1 cellular context compared by ENCODE assay signal in genomic region chr1:62294211-62294610, GRCh38.
TF ChIP-seq lines count a peak whose summit lies in the region.

No MANE protein-coding gene starts in this region.

TF ChIP-seq in K562, 482 proteins besides CTCF, POLR2A, EP300 and RAD21:
- TF ChIP-seq NR2C2 (CRISPR knock-in tag; IDR thresholded peaks at IDR 0.05), result no peak
- TF ChIP-seq NR2C2 (tag; IDR thresholded peaks at IDR 0.05), result no peak
- TF ChIP-seq, protein P1, sequence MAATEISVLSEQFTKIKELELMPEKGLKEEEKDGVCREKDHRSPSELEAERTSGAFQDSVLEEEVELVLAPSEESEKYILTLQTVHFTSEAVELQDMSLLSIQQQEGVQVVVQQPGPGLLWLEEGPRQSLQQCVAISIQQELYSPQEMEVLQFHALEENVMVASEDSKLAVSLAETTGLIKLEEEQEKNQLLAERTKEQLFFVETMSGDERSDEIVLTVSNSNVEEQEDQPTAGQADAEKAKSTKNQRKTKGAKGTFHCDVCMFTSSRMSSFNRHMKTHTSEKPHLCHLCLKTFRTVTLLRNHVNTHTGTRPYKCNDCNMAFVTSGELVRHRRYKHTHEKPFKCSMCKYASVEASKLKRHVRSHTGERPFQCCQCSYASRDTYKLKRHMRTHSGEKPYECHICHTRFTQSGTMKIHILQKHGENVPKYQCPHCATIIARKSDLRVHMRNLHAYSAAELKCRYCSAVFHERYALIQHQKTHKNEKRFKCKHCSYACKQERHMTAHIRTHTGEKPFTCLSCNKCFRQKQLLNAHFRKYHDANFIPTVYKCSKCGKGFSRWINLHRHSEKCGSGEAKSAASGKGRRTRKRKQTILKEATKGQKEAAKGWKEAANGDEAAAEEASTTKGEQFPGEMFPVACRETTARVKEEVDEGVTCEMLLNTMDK (IDR thresholded peaks at IDR 0.05; ENCODE audit: borderline replicate concordance, insufficient read depth, low read depth, low read length, poor library complexity, severe bottlenecking), result peak; percentile 12
- TF ChIP-seq TFAP4 (CRISPR knock-in tag; IDR thresholded peaks at IDR 0.05; ENCODE audit: borderline replicate concordance), result no peak
- no peak for TF ChIP-seq STAT5A (IDR thresholded peaks at IDR 0.05; ENCODE audit: borderline replicate concordance, low read length)
- TF ChIP-seq, protein P2, sequence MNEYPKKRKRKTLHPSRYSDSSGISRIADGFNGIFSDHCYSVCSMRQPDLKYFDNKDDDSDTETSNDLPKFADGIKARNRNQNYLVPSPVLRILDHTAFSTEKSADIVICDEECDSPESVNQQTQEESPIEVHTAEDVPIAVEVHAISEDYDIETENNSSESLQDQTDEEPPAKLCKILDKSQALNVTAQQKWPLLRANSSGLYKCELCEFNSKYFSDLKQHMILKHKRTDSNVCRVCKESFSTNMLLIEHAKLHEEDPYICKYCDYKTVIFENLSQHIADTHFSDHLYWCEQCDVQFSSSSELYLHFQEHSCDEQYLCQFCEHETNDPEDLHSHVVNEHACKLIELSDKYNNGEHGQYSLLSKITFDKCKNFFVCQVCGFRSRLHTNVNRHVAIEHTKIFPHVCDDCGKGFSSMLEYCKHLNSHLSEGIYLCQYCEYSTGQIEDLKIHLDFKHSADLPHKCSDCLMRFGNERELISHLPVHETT (CRISPR knock-in tag; conservative IDR thresholded peaks at IDR 0.05 in 1 of 2, IDR thresholded peaks at IDR 0.05 in 1 of 2), result no peak
- TF ChIP-seq MYBL2 (IDR thresholded peaks at IDR 0.05; ENCODE audit: low read depth), result no peak
- TF ChIP-seq MYBL2 (CRISPR knock-in tag; IDR thresholded peaks at IDR 0.05; ENCODE audit: borderline replicate concordance), result no peak
- no peak for TF ChIP-seq MCM3 (IDR thresholded peaks at IDR 0.05)
- TF ChIP-seq NFE2 (IDR thresholded peaks at IDR 0.05; ENCODE audit: low read depth), result no peak
- peak; percentile 54; the same call in 1 of the 2 replicates for TF ChIP-seq SPI1 (IDR thresholded peaks at IDR 0.05; ENCODE audit: borderline replicate concordance, low read depth, low read length)
- no peak for TF ChIP-seq TARDBP (IDR thresholded peaks at IDR 0.05)
- TF ChIP-seq SLC30A9 (CRISPR knock-in tag; IDR thresholded peaks at IDR 0.05), result no peak
- no peak for TF ChIP-seq MCM2 (IDR thresholded peaks at IDR 0.05; ENCODE audit: low read depth)
- no peak for TF ChIP-seq SNIP1 (IDR thresholded peaks at IDR 0.05; ENCODE audit: low read depth)
TF ChIP-seq in K562: peak in this region for 2.
